In the genomic region with DNA sequence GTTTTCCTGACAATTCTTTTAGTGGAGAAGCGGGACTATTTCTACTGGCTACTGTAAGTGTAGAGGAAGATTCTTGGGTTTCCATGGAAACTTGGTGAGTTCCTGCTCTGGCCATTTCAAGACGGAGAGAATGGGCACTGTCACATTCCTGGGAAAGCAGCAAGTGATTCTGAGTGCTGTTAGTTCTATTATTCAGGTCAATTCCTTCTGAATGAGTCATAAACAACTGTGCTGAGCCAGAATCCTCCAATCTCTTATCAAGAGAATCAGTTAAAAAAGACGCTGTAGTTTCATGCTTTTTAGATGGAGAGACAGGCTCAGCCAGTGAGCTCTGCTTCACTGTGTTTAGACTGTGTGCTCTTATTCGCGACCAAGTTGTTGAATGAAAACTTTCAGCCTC, we compare ENCODE assay signal across 9 cellular contexts. TPM values are rescaled to one million over a fixed set of nuclear protein-coding genes. Genes with fewer than 3 reads are reported as not detected.
DNase-seq lines count a peak whose midpoint lies in the region; ATAC-seq and TF ChIP-seq lines count a peak whose summit lies in the region.
"Had no signal": no experiment of that assay in that cellular context is flagged by ENCODE, and none has a peak within 500 bp of the region (broad histone marks: within the 10 kb centered on the region; RNA-seq: fewer than 3 reads in every experiment).

No MANE protein-coding gene starts in this region.

- peaks cover 67% of the 10 kb centered on the region for H3K79me2 ChIP-seq in PC-9 (ENCODE audit: low read depth)

- H3K14ac ChIP-seq in neuronal stem cell (ENCODE audit: low read length), result no peak overlapping the region

- no peak overlapping the region for H3K18ac ChIP-seq in neuronal stem cell (ENCODE audit: low read length)

- H3K4me2 ChIP-seq in PC-9 (peak overlapping the region; percentile 19), neuronal stem cell (ENCODE audit: insufficient read depth, low read length, poor library complexity, severe bottlenecking) (no peak overlapping the region)

- H4K20me1 ChIP-seq in PC-9 (ENCODE audit: insufficient read depth), result peaks cover 68% of the 10 kb centered on the region

- TF ChIP-seq CTCF in PC-9 (conservative IDR thresholded peaks at IDR 0.05) (no peak), epithelial cell of esophagus (IDR thresholded peaks at IDR 0.05; ENCODE audit: insufficient read depth, low read depth, low read length, missing control alignments) (no peak)

- no peaks in the 10 kb centered on the region for H3K9me3 ChIP-seq in PC-9 (ENCODE audit: insufficient read depth, low read depth)
- H3K9me3 ChIP-seq in neuronal stem cell (replicated peaks in 1 of 2; ENCODE audit: control insufficient read depth in 2 of 2, insufficient read depth in 1 of 2, low read depth in 1 of 2, low read length in 2 of 2), result peaks cover 0 to 29% of the 10 kb centered on the region in 2 donors
- H3K9me3 ChIP-seq: sigmoid colon had no signal

- peaks cover 63% of the 10 kb centered on the region for H3K36me3 ChIP-seq in PC-9 (ENCODE audit: low read depth)
- peaks cover 9 to 88% of the 10 kb centered on the region in 2 donors for H3K36me3 ChIP-seq in neuronal stem cell (replicated peaks in 1 of 2; ENCODE audit: control insufficient read depth in 2 of 2, insufficient read depth in 2 of 2, low read length in 2 of 2)

- H3K27ac ChIP-seq in PC-9 (peak overlapping the region; percentile 40), neuronal stem cell (replicated peaks; ENCODE audit: low read length) (peak overlapping the region; percentile 81)
- H3K27ac ChIP-seq: sigmoid colon had no signal

- WGBS in neuronal stem cell (ENCODE audit: extremely low coverage in 2 of 2, insufficient read length in 2 of 2, insufficient replicate concordance in 1 of 2), 2 donors, result no CpG with 5 or more reads among the region's 5 CpGs

- H4K8ac ChIP-seq in neuronal stem cell (ENCODE audit: low read depth, low read length), result no peak overlapping the region

- H3K4ac ChIP-seq in neuronal stem cell (ENCODE audit: low read length), result no peak overlapping the region

- H2BK120ac ChIP-seq in neuronal stem cell (ENCODE audit: low read depth, low read length), result no peak overlapping the region

- H3K23ac ChIP-seq in neuronal stem cell (ENCODE audit: low read depth, low read length, poor library complexity), result no peak overlapping the region

- H3F3A ChIP-seq in PC-9 (ENCODE audit: insufficient read depth, low read depth), result peaks cover 50% of the 10 kb centered on the region

- POLR2A ChIA-PET in PC-9 (lab: Charles Lee; ENCODE audit: unreplicated experiment), result interaction anchor here (0.5 to 0.7 kb wide), 4 partner anchors 45 to 1102 kb away, joined by 3 to 4 read pairs (median 3); no protein-coding TSS in a partner anchor

- no peaks in the 10 kb centered on the region for H3K9me2 ChIP-seq in PC-9 (ENCODE audit: insufficient read depth)

- H4K91ac ChIP-seq in neuronal stem cell (ENCODE audit: low read depth, low read length, poor library complexity), result no peak overlapping the region

- H3K27me3 ChIP-seq in PC-9 (ENCODE audit: insufficient read depth, low read depth) (no peaks in the 10 kb centered on the region), neuronal stem cell (ENCODE audit: control insufficient read depth in 3 of 3, insufficient read depth in 3 of 3, low read depth in 1 of 3, low read length in 3 of 3) (no peaks in the 10 kb centered on the region)
- H3K27me3 ChIP-seq: sigmoid colon had no signal

- no peak overlapping the region for H2BK15ac ChIP-seq in neuronal stem cell (ENCODE audit: low read length)

- intact Hi-C loops in PC-9 (cut with micrococcal nuclease; ENCODE audit: unreplicated experiment), result no loop called here

- CTCF ChIA-PET in PC-9 (lab: Charles Lee), result no interaction called here

- H2AFZ ChIP-seq in PC-9, result no peak overlapping the region
- H2AFZ ChIP-seq in neuronal stem cell (ENCODE audit: low read length), result peak overlapping the region; percentile 1

- H3K9ac ChIP-seq in neuronal stem cell (ENCODE audit: low read depth, low read length, poor library complexity), result no peak overlapping the region

- H3K79me1 ChIP-seq in neuronal stem cell (ENCODE audit: low read depth, low read length), result no peaks in the 10 kb centered on the region

- DNase-seq in EH (ENCODE audit: low read depth), result peak; percentile 99
- DNase-seq in PC-9, result peak; percentile 52 to 92
- DNase-seq in epithelial cell of esophagus (ENCODE audit: low read depth), result peak; percentile 71
- DNase-seq in neuronal stem cell (ENCODE audit: low spot score), result peak; percentile 40
- DNase-seq in GM19238 (ENCODE audit: insufficient read length, low spot score), result no peak
- no peak for DNase-seq in NCI-H2081 (lab: John Stamatoyannopoulos, UW)
- no peak for DNase-seq in NCI-H82 treated with DMSO at 0.1 percent for 48 hours (lab: John Stamatoyannopoulos, UW; ENCODE audit: unreplicated experiment)
- DNase-seq: sigmoid colon had no signal

- H3K4me1 ChIP-seq in PC-9 (replicated peaks; ENCODE audit: insufficient read depth) (peaks cover 24% of the 10 kb centered on the region), neuronal stem cell (ENCODE audit: control insufficient read depth in 2 of 2, insufficient read depth in 1 of 2, low read depth in 1 of 2, low read length in 2 of 2) (peaks cover 4 to 9% of the 10 kb centered on the region in 2 donors)

- H2AK5ac ChIP-seq in neuronal stem cell (ENCODE audit: low read depth, low read length), result no peak overlapping the region

- BruUV-seq in PC-9 (replicated peaks; lab: Mats Ljungman, UMichigan), result no TSS peak

- no peak overlapping the region for H2BK5ac ChIP-seq in neuronal stem cell (ENCODE audit: low read length)

- ATAC-seq in GM21723 (IDR thresholded peaks at IDR 0.05; ENCODE audit: unreplicated experiment), result no peak

- H3K4me3 ChIP-seq in PC-9 (no peak overlapping the region), epithelial cell of esophagus (ENCODE audit: low read length) (no peak overlapping the region), neuronal stem cell (ENCODE audit: low read length in 2 of 2) (no peak overlapping the region)
- H3K4me3 ChIP-seq: sigmoid colon had no signal

- no peak overlapping the region for H2BK12ac ChIP-seq in neuronal stem cell (ENCODE audit: low read length)

RNA-seq across cellular contexts. Expression of a gene that starts 19.6 kb away (rescaled TPM):
- 52.7 and 56.9 TPM in 2 replicates for total RNA-seq in PC-9 (2021)
- 16.7 TPM for polyA plus RNA-seq in neuronal stem cell (2013, experiment 1 of 2)
- 16.2 TPM for polyA plus RNA-seq in neuronal stem cell (2013, experiment 2 of 2)

RNA-seq across cellular contexts. Expression of a gene that starts 51.1 kb away (rescaled TPM):
- total RNA-seq in PC-9 (2021), result 128 and 152 TPM in 2 replicates
- polyA plus RNA-seq in neuronal stem cell (2013, experiment 1 of 2), result 39.4 TPM
- 40.3 TPM for polyA plus RNA-seq in neuronal stem cell (2013, experiment 2 of 2)

Comparison
In these comparisons a context has a peak if more than half of its experiments do, and no peak if none do; other contexts are left out.
1. DNase-seq: peak in EH (single experiment), PC-9 (2 of 2), epithelial cell of esophagus (single experiment) and neuronal stem cell (single experiment); none in GM19238 (single experiment), NCI-H2081 (0 of 2) and NCI-H82 treated with DMSO at 0.1 percent for 48 hours (single experiment).